ENCODE assay signal across 23 cellular contexts in the genomic region with DNA sequence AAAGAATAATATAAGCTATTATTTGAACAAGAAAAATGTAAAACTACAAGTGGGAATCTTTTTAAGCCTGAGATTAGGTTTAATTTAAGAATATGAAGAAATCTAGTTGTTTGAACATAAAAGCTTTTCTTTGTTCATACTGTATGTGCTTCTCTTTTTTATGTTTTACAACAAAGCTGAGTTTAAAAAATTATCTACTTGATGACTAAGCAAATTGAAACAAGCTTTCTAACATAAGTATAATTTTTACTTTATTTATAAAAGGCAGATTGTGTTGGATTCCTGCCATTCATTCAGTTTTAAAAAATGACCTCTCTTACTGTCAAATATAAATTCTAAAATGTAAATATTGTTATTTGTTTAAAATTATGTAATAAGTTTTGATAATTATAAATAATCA.
DNase-seq lines count a peak whose midpoint lies in the region; ATAC-seq, FAIRE-seq and TF ChIP-seq lines count a peak whose summit lies in the region.
"Had no signal": no experiment of that assay in that cellular context is flagged by ENCODE, and none has a peak within 500 bp of the region (broad histone marks: within the 10 kb centered on the region; RNA-seq: fewer than 3 reads in every experiment).

No MANE protein-coding gene starts in this region.

- H3K27ac Mint-ChIP-seq in mesothelial cell of epicardium, result no peak overlapping the region
- H3K27ac Mint-ChIP-seq: B cell; CD4-positive, CD25-positive, alpha-beta regulatory T cell; CD8-positive, alpha-beta T cell had no signal

- H3K27me3 ChIP-seq in HCT116 (ENCODE audit: insufficient read depth, low read length), result no peaks in the 10 kb centered on the region
- H3K27me3 ChIP-seq: BLaER1 had no signal

- no peaks in the 10 kb centered on the region for H3K9me3 ChIP-seq in HCT116 (ENCODE audit: control insufficient read depth in 1 of 2, insufficient read depth in 1 of 2, low read depth in 1 of 2, low read length in 2 of 2)
- H3K9me3 ChIP-seq in mucosa of descending colon, result peaks cover 22% of the 10 kb centered on the region
- H3K9me3 ChIP-seq: Caco-2, HAP-1 had no signal

- H3K27ac ChIP-seq in HCT116 (ENCODE audit: low read depth, low read length) (no peak overlapping the region), coronary artery (no peak overlapping the region)
- H3K27ac ChIP-seq: BLaER1, C4-2B had no signal

- H3K36me3 Mint-ChIP-seq in mesothelial cell of epicardium, result no peaks in the 10 kb centered on the region
- H3K36me3 Mint-ChIP-seq: CD4-positive, CD25-positive, alpha-beta regulatory T cell; CD8-positive, alpha-beta T cell had no signal

- H4K20me1 ChIP-seq in HCT116 (ENCODE audit: insufficient read depth), result no peaks in the 10 kb centered on the region
- H4K20me1 ChIP-seq: BLaER1 had no signal

- no peak for ATAC-seq in HCT116
- ATAC-seq in mucosa of descending colon, result no peak
- ATAC-seq in HG02870 (IDR thresholded peaks at IDR 0.05; ENCODE audit: unreplicated experiment), result no peak
- ATAC-seq: CD8-positive, alpha-beta T cell; GM12878 had no signal

- H3K27me3 Mint-ChIP-seq in mesothelial cell of epicardium (ENCODE audit: low read depth), result no peaks in the 10 kb centered on the region
- H3K27me3 Mint-ChIP-seq: B cell; CD4-positive, CD25-positive, alpha-beta regulatory T cell had no signal

- H3K36me3 ChIP-seq in HCT116 (ENCODE audit: control insufficient read depth in 1 of 2, insufficient read depth in 2 of 2, low read length in 2 of 2) (no peaks in the 10 kb centered on the region), mucosa of descending colon (ENCODE audit: low read depth) (no peaks in the 10 kb centered on the region)
- H3K36me3 ChIP-seq: BLaER1, HAP-1 had no signal

- H2AFZ ChIP-seq in HCT116 (ENCODE audit: low read depth, low read length, poor library complexity, severe bottlenecking), result peak overlapping the region; percentile 51

- H3K79me2 ChIP-seq in HCT116 (ENCODE audit: insufficient read depth, low read length), result no peaks in the 10 kb centered on the region

- TF ChIP-seq POLR2A in HCT116 (IDR thresholded peaks at IDR 0.05; ENCODE audit: borderline replicate concordance, extremely low read depth, insufficient read depth, insufficient read length), result no peak

- no peaks in the 10 kb centered on the region for H3K9me2 ChIP-seq in HCT116 (ENCODE audit: insufficient read depth)

- POLR2A ChIA-PET in HCT116 (lab: Charles Lee), result no interaction called here

- DNase-seq in HCT116 (ENCODE audit: low read depth, low spot score) (no peak), RCC 7860 (ENCODE audit: low spot score) (no peak), foreskin melanocyte (peak; percentile 16), mesothelial cell of epicardium (ENCODE audit: low spot score in 2 of 2, unreplicated experiment in 2 of 2) (no peak), mucosa of descending colon (no peak), coronary artery (ENCODE audit: low spot score) (no peak)
- DNase-seq: 8988T; Caco-2; CD4-positive, CD25-positive, alpha-beta regulatory T cell; CD8-positive, alpha-beta T cell; DMS153; EL; GDM1; GOT3 had no signal

- peak; percentile 73 for FAIRE-seq in A204.1 (lab: Jason Lieb, UNC)
- FAIRE-seq in RCC 7860 (lab: Jason Lieb, UNC), result peak; percentile 10
- FAIRE-seq: GM12878, GM19239, H54 had no signal

- H3K4me2 ChIP-seq in HCT116 (ENCODE audit: low read length), result no peak overlapping the region
- H3K4me2 ChIP-seq: BLaER1 had no signal

- BruUV-seq in HCT116 (replicated peaks; lab: Mats Ljungman, UMichigan), result no TSS peak

- TF ChIP-seq CTCF in HCT116 (IDR thresholded peaks at IDR 0.05 in 2 of 3, conservative IDR thresholded peaks at IDR 0.05 in 1 of 3; ENCODE audit: borderline replicate concordance in 1 of 3, insufficient read depth in 1 of 3, low read depth in 2 of 3, low read length in 2 of 3), result no peak
- TF ChIP-seq CTCF in mesothelial cell of epicardium (IDR thresholded peaks at IDR 0.05; ENCODE audit: unreplicated experiment), result no peak
- no peak for TF ChIP-seq CTCF in mucosa of descending colon (IDR thresholded peaks at IDR 0.05)
- no peak for TF ChIP-seq CTCF in coronary artery (IDR thresholded peaks at IDR 0.05)

- RAD21 ChIA-PET in HCT116 (lab: Charles Lee; ENCODE audit: low non-redundant PET in 1 of 2, low total read pairs in 2 of 2, uncharacterized antibody in 2 of 2, unreplicated experiment in 2 of 2), result no interaction called here

- intact Hi-C loops in HCT116 (cut with micrococcal nuclease), result no loop called here
- intact Hi-C loops in mucosa of descending colon (cut with DNase I, micrococcal nuclease), result no loop called here

- H3K9ac ChIP-seq in HCT116 (ENCODE audit: low read length), result no peak overlapping the region
- H3K9ac ChIP-seq: BLaER1 had no signal

- H3K4me1 ChIP-seq in HCT116 (ENCODE audit: control insufficient read depth in 1 of 2, insufficient read depth in 2 of 2, low read length in 2 of 2) (no peaks in the 10 kb centered on the region), mucosa of descending colon (ENCODE audit: low read depth) (no peaks in the 10 kb centered on the region)
- H3K4me1 ChIP-seq: Caco-2, HAP-1 had no signal

- no peaks in the 10 kb centered on the region for H3K9me3 Mint-ChIP-seq in mesothelial cell of epicardium
- H3K9me3 Mint-ChIP-seq: CD8-positive, alpha-beta T cell had no signal

- no peak for TF ChIP-seq RAD21 in HCT116 (IDR thresholded peaks at IDR 0.05; ENCODE audit: low read depth)

- H3K4me3 ChIP-seq in HCT116 (replicated peaks in 1 of 2; ENCODE audit: low read depth in 1 of 2, low read length in 2 of 2) (no peak overlapping the region), mucosa of descending colon (no peak overlapping the region), coronary artery (no peak overlapping the region)
- H3K4me3 ChIP-seq: BLaER1, GM12878, HAP-1 had no signal

- CTCF ChIA-PET in HCT116 (lab: Charles Lee), result no interaction called here

- no peaks in the 10 kb centered on the region for H3K4me1 Mint-ChIP-seq in mesothelial cell of epicardium
- H3K4me1 Mint-ChIP-seq: B cell; CD4-positive, CD25-positive, alpha-beta regulatory T cell had no signal

- H3K4me3 Mint-ChIP-seq in mesothelial cell of epicardium, result no peak overlapping the region
- H3K4me3 Mint-ChIP-seq: B cell; CD4-positive, CD25-positive, alpha-beta regulatory T cell; CD8-positive, alpha-beta T cell had no signal

TF ChIP-seq in HCT116, 20 proteins besides CTCF, POLR2A, EP300 and RAD21:
- no peak for TF ChIP-seq ZNF274 (IDR thresholded peaks at IDR 0.05; ENCODE audit: low read depth, low read length)
- no peak for TF ChIP-seq CBX3 (IDR thresholded peaks at IDR 0.05; ENCODE audit: low read depth)
- no peak for TF ChIP-seq SP1 (IDR thresholded peaks at IDR 0.05; ENCODE audit: low read depth)
- TF ChIP-seq SRF (IDR thresholded peaks at IDR 0.05; ENCODE audit: low read depth), result no peak
- TF ChIP-seq FOSL1 (IDR thresholded peaks at IDR 0.05; ENCODE audit: low read depth), result no peak
- TF ChIP-seq POLR2AphosphoS5 (IDR thresholded peaks at IDR 0.05; ENCODE audit: low read depth, low read length), result no peak
- TF ChIP-seq JUND (IDR thresholded peaks at IDR 0.05), result no peak
- TF ChIP-seq TCF7L2 (IDR thresholded peaks at IDR 0.05; ENCODE audit: borderline replicate concordance, extremely low read depth, insufficient read depth, insufficient read length), result no peak
- no peak for TF ChIP-seq ZFX (IDR thresholded peaks at IDR 0.05)
- no peak for TF ChIP-seq ELF1 (IDR thresholded peaks at IDR 0.05; ENCODE audit: borderline replicate concordance, low read depth)
- TF ChIP-seq EZH2phosphoT487 (IDR thresholded peaks at IDR 0.05; ENCODE audit: borderline replicate concordance), result no peak
- TF ChIP-seq, protein P1, sequence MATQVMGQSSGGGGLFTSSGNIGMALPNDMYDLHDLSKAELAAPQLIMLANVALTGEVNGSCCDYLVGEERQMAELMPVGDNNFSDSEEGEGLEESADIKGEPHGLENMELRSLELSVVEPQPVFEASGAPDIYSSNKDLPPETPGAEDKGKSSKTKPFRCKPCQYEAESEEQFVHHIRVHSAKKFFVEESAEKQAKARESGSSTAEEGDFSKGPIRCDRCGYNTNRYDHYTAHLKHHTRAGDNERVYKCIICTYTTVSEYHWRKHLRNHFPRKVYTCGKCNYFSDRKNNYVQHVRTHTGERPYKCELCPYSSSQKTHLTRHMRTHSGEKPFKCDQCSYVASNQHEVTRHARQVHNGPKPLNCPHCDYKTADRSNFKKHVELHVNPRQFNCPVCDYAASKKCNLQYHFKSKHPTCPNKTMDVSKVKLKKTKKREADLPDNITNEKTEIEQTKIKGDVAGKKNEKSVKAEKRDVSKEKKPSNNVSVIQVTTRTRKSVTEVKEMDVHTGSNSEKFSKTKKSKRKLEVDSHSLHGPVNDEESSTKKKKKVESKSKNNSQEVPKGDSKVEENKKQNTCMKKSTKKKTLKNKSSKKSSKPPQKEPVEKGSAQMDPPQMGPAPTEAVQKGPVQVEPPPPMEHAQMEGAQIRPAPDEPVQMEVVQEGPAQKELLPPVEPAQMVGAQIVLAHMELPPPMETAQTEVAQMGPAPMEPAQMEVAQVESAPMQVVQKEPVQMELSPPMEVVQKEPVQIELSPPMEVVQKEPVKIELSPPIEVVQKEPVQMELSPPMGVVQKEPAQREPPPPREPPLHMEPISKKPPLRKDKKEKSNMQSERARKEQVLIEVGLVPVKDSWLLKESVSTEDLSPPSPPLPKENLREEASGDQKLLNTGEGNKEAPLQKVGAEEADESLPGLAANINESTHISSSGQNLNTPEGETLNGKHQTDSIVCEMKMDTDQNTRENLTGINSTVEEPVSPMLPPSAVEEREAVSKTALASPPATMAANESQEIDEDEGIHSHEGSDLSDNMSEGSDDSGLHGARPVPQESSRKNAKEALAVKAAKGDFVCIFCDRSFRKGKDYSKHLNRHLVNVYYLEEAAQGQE (IDR thresholded peaks at IDR 0.05; ENCODE audit: low read depth), result no peak
- TF ChIP-seq YY1 (IDR thresholded peaks at IDR 0.05; ENCODE audit: extremely low read depth, insufficient replicate concordance, low read depth, low read length), result no peak
- TF ChIP-seq, protein P2, sequence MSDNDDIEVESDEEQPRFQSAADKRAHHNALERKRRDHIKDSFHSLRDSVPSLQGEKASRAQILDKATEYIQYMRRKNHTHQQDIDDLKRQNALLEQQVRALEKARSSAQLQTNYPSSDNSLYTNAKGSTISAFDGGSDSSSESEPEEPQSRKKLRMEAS (IDR thresholded peaks at IDR 0.05), result no peak
- no peak for TF ChIP-seq CEBPB (IDR thresholded peaks at IDR 0.05; ENCODE audit: low read depth)
